Comparison of ENCODE assay signal across 13 cellular contexts in the genomic region with DNA sequence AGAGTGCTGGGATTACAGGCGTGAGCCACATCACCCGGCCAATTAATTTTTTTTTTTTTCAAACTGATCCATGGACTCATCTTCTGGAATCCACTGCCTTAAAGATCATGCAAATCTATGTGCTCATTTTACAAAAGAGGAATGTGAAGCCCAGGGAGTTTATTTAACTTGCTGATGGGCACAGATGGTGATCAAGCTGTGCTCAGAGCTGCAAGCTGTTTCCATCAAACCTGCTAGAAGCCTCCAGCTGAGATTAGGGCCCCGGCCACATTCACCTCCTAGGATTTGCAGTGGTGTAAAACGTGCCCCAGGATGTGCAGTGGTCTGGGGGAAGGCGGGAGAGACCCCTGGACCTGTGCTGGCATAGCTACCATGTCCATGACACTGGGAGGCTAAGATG.
"Had no signal": no experiment of that assay in that cellular context is flagged by ENCODE, and none has a peak within 500 bp of the region (broad histone marks: within the 10 kb centered on the region; RNA-seq: fewer than 3 reads in every experiment).

No MANE protein-coding gene starts in this region.

- H3K9me3 Mint-ChIP-seq: activated CD4-positive, alpha-beta memory T cell treated with anti-CD3 and anti-CD28 coated beads, Interleukin-2, amount 10 ng/mL, durations not matched to agents 7 days and 5 days; activated naive CD8-positive, alpha-beta T cell treated with anti-CD3 and anti-CD28 coated beads, Interleukin-2, amount 10 ng/mL, durations not matched to agents 7 days and 5 days had no signal

- H3K36me3 Mint-ChIP-seq: activated naive CD8-positive, alpha-beta T cell treated with anti-CD3 and anti-CD28 coated beads, Interleukin-2, amount 10 ng/mL, durations not matched to agents 7 days and 5 days had no signal

- H3K27me3 ChIP-seq: breast epithelium, esophagus squamous epithelium, thyroid gland had no signal

- H3K27ac Mint-ChIP-seq: activated CD4-positive, alpha-beta memory T cell treated with anti-CD3 and anti-CD28 coated beads, Interleukin-2, amount 10 ng/mL, durations not matched to agents 7 days and 5 days; activated naive CD8-positive, alpha-beta T cell treated with anti-CD3 and anti-CD28 coated beads, Interleukin-2, amount 10 ng/mL, durations not matched to agents 7 days and 5 days; nephron progenitor cell had no signal

- DNase-seq: activated CD4-positive, alpha-beta memory T cell treated with anti-CD3 and anti-CD28 coated beads, Interleukin-2, amount 10 ng/mL, durations not matched to agents 7 days and 5 days; activated CD4-positive, alpha-beta T cell treated with anti-CD3 and anti-CD28 coated beads for 1 hour; activated naive CD8-positive, alpha-beta T cell treated with anti-CD3 and anti-CD28 coated beads, Interleukin-2, amount 10 ng/mL, durations not matched to agents 7 days and 5 days; aorta; esophagus squamous epithelium; foreskin melanocyte; head of caudate nucleus; left ventricle myocardium superior; mesenchymal stem cell; nephron progenitor cell; stimulated activated CD4-positive, alpha-beta T cell treated with anti-CD3 and anti-CD28 coated beads, Interleukin-4, amount 100 ng/mL, for 24 hours; thyroid gland had no signal

- ATAC-seq: left ventricle myocardium superior had no signal

- H3K9me3 ChIP-seq: breast epithelium, esophagus squamous epithelium, thyroid gland had no signal

- H3K36me3 ChIP-seq: breast epithelium, esophagus squamous epithelium, thyroid gland had no signal

- H3K4me3 ChIP-seq: breast epithelium, esophagus squamous epithelium, thyroid gland had no signal

- H3K4me3 Mint-ChIP-seq: activated CD4-positive, alpha-beta memory T cell treated with anti-CD3 and anti-CD28 coated beads, Interleukin-2, amount 10 ng/mL, durations not matched to agents 7 days and 5 days; activated naive CD8-positive, alpha-beta T cell treated with anti-CD3 and anti-CD28 coated beads, Interleukin-2, amount 10 ng/mL, durations not matched to agents 7 days and 5 days; nephron progenitor cell had no signal

- H3K4me1 Mint-ChIP-seq: activated naive CD8-positive, alpha-beta T cell treated with anti-CD3 and anti-CD28 coated beads, Interleukin-2, amount 10 ng/mL, durations not matched to agents 7 days and 5 days had no signal

- H3K27ac ChIP-seq: breast epithelium, esophagus squamous epithelium, thyroid gland had no signal
